Comparison of ENCODE assay signal across 21 cellular contexts in genomic region chr17:67571478-67571877, GRCh38.
A peak's percentile ranks its signal among the peaks of the same experiment; 100 is the strongest.
DNase-seq lines count a peak whose midpoint lies in the region; ATAC-seq lines count a peak whose summit lies in the region.
"Had no signal": no experiment of that assay in that cellular context is flagged by ENCODE, and none has a peak within 500 bp of the region (broad histone marks: within the 10 kb centered on the region; RNA-seq: fewer than 3 reads in every experiment).

No MANE protein-coding gene starts in this region.

- no peak overlapping the region for H3K27ac ChIP-seq in neuronal stem cell (replicated peaks; ENCODE audit: low read length)
- H3K27ac ChIP-seq: 22Rv1, GM23248 had no signal

- no peak overlapping the region for H2AFZ ChIP-seq in neuronal stem cell (ENCODE audit: low read length)
- H2AFZ ChIP-seq: GM23248 had no signal

- intact Hi-C loops in dendritic cell treated with granulocyte-macrophage colony-stimulating factor and Interleukin-4, amounts not matched to agents 40 ng/mL and 50 ng/mL, for 4 days (cut with micrococcal nuclease), result no loop called here

- no peak for ATAC-seq in stimulated activated effector memory CD8-positive, alpha-beta T cell treated with anti-CD3 and anti-CD28 coated beads, Interleukin-12 subunit alpha, Interleukin-12 subunit beta, amount 100 ng/mL, for 72 hours
- ATAC-seq in activated CD4-positive, CD25-positive, alpha-beta regulatory T cell treated with anti-CD3 and anti-CD28 coated beads, Interleukin-2, amount 50 U/mL, for 24 hours, result no peak
- no peak for ATAC-seq in GM19035 (IDR thresholded peaks at IDR 0.05; ENCODE audit: unreplicated experiment)

- no peak overlapping the region for H2BK15ac ChIP-seq in neuronal stem cell (ENCODE audit: low read length)

- no peaks in the 10 kb centered on the region for H3K79me1 ChIP-seq in neuronal stem cell (ENCODE audit: low read depth, low read length)

- no peak overlapping the region for H2BK120ac ChIP-seq in neuronal stem cell (ENCODE audit: low read depth, low read length)

- H4K91ac ChIP-seq in neuronal stem cell (ENCODE audit: low read depth, low read length, poor library complexity), result no peak overlapping the region

- DNase-seq in activated CD8-positive, alpha-beta memory T cell treated with anti-CD3 and anti-CD28 coated beads for 24 hours, result peak; percentile 26
- no peak for DNase-seq in activated CD8-positive, alpha-beta memory T cell treated with anti-CD3 and anti-CD28 coated beads, Interleukin-2, amount 50 U/mL, for 4 hours
- DNase-seq in MV-4-11 (lab: John Stamatoyannopoulos, UW) (peak; percentile 30), neuronal stem cell (ENCODE audit: low spot score) (no peak)
- DNase-seq in stimulated activated effector memory CD8-positive, alpha-beta T cell treated with anti-CD3 and anti-CD28 coated beads, Interleukin-12 subunit alpha, Interleukin-12 subunit beta, amount 100 ng/mL, for 72 hours (ENCODE audit: low spot score in 2 of 2), result no peak
- DNase-seq: BE2C; GF-D8; GM23248; HCEC 1CT; NCI-H1417 treated with DMSO at 0.1 percent for 48 hours; NCI-H2029; NCI-H2171; NCI-H446; NCI-H69; NK-92 treated with Interleukin-12 subunit alpha and Interleukin-12 subunit beta, amount 100 ng/mL, for 24 hours; RPMI8226; SIG-M5 had no signal

- WGBS in neuronal stem cell (ENCODE audit: extremely low coverage in 2 of 2, insufficient read length in 2 of 2, insufficient replicate concordance in 1 of 2), 2 donors, result no CpG with 5 or more reads among the region's 6 CpGs

- no peaks in the 10 kb centered on the region for H3K9me3 ChIP-seq in neuronal stem cell (replicated peaks in 1 of 2; ENCODE audit: control insufficient read depth in 2 of 2, insufficient read depth in 1 of 2, low read depth in 1 of 2, low read length in 2 of 2)
- H3K9me3 ChIP-seq: BE2C had no signal

- no peak overlapping the region for H3K18ac ChIP-seq in neuronal stem cell (ENCODE audit: low read length)

- H3K36me3 Mint-ChIP-seq in dendritic cell treated with granulocyte-macrophage colony-stimulating factor and Interleukin-4, amounts not matched to agents 40 ng/mL and 50 ng/mL, for 4 days (ENCODE audit: low read depth), result peaks cover 11% of the 10 kb centered on the region
- peaks cover 18% of the 10 kb centered on the region for H3K36me3 Mint-ChIP-seq in stimulated activated effector memory CD8-positive, alpha-beta T cell treated with anti-CD3 and anti-CD28 coated beads, Interleukin-12 subunit alpha, Interleukin-12 subunit beta, amount 100 ng/mL, for 72 hours

- no peaks in the 10 kb centered on the region for H3K27me3 ChIP-seq in neuronal stem cell (ENCODE audit: control insufficient read depth in 3 of 3, insufficient read depth in 3 of 3, low read depth in 1 of 3, low read length in 3 of 3)
- H3K27me3 ChIP-seq: BE2C had no signal

- no peak overlapping the region for H3K9ac ChIP-seq in neuronal stem cell (ENCODE audit: low read depth, low read length, poor library complexity)
- H3K9ac ChIP-seq: GM23248 had no signal

- H3K4ac ChIP-seq in neuronal stem cell (ENCODE audit: low read length), result no peak overlapping the region

- no peak overlapping the region for H2BK5ac ChIP-seq in neuronal stem cell (ENCODE audit: low read length)

- H3K4me2 ChIP-seq in neuronal stem cell (ENCODE audit: insufficient read depth, low read length, poor library complexity, severe bottlenecking), result no peak overlapping the region

- no peaks in the 10 kb centered on the region for H3K36me3 ChIP-seq in neuronal stem cell (replicated peaks in 1 of 2; ENCODE audit: control insufficient read depth in 2 of 2, insufficient read depth in 2 of 2, low read length in 2 of 2)
- H3K36me3 ChIP-seq: BE2C had no signal

- peak overlapping the region; percentile 11 for H3K4me3 Mint-ChIP-seq in dendritic cell treated with granulocyte-macrophage colony-stimulating factor and Interleukin-4, amounts not matched to agents 40 ng/mL and 50 ng/mL, for 4 days
- no peak overlapping the region for H3K4me3 Mint-ChIP-seq in stimulated activated effector memory CD8-positive, alpha-beta T cell treated with anti-CD3 and anti-CD28 coated beads, Interleukin-12 subunit alpha, Interleukin-12 subunit beta, amount 100 ng/mL, for 72 hours

- no peak overlapping the region for H2BK12ac ChIP-seq in neuronal stem cell (ENCODE audit: low read length)

- no peak overlapping the region for H3K14ac ChIP-seq in neuronal stem cell (ENCODE audit: low read length)

- no peak overlapping the region for H4K8ac ChIP-seq in neuronal stem cell (ENCODE audit: low read depth, low read length)

- no peak overlapping the region for H2AK5ac ChIP-seq in neuronal stem cell (ENCODE audit: low read depth, low read length)

- H3K4me3 ChIP-seq in neuronal stem cell (ENCODE audit: low read length in 2 of 2), result no peak overlapping the region
- H3K4me3 ChIP-seq: GM23248 had no signal

- H3K27ac Mint-ChIP-seq in dendritic cell treated with granulocyte-macrophage colony-stimulating factor and Interleukin-4, amounts not matched to agents 40 ng/mL and 50 ng/mL, for 4 days, result peak overlapping the region; percentile 84
- peak overlapping the region; percentile 57 for H3K27ac Mint-ChIP-seq in stimulated activated effector memory CD8-positive, alpha-beta T cell treated with anti-CD3 and anti-CD28 coated beads, Interleukin-12 subunit alpha, Interleukin-12 subunit beta, amount 100 ng/mL, for 72 hours

- H3K27me3 Mint-ChIP-seq in dendritic cell treated with granulocyte-macrophage colony-stimulating factor and Interleukin-4, amounts not matched to agents 40 ng/mL and 50 ng/mL, for 4 days, result peaks cover 5% of the 10 kb centered on the region

- peaks cover 2 to 20% of the 10 kb centered on the region in 2 donors for H3K4me1 ChIP-seq in neuronal stem cell (ENCODE audit: control insufficient read depth in 2 of 2, insufficient read depth in 1 of 2, low read depth in 1 of 2, low read length in 2 of 2)

- no peak overlapping the region for H3K23ac ChIP-seq in neuronal stem cell (ENCODE audit: low read depth, low read length, poor library complexity)

- peaks cover 69% of the 10 kb centered on the region for H3K4me1 Mint-ChIP-seq in dendritic cell treated with granulocyte-macrophage colony-stimulating factor and Interleukin-4, amounts not matched to agents 40 ng/mL and 50 ng/mL, for 4 days (ENCODE audit: low read depth)
- peaks cover 25% of the 10 kb centered on the region for H3K4me1 Mint-ChIP-seq in stimulated activated effector memory CD8-positive, alpha-beta T cell treated with anti-CD3 and anti-CD28 coated beads, Interleukin-12 subunit alpha, Interleukin-12 subunit beta, amount 100 ng/mL, for 72 hours

- H3K9me3 Mint-ChIP-seq in dendritic cell treated with granulocyte-macrophage colony-stimulating factor and Interleukin-4, amounts not matched to agents 40 ng/mL and 50 ng/mL, for 4 days, result no peaks in the 10 kb centered on the region
- no peaks in the 10 kb centered on the region for H3K9me3 Mint-ChIP-seq in stimulated activated effector memory CD8-positive, alpha-beta T cell treated with anti-CD3 and anti-CD28 coated beads, Interleukin-12 subunit alpha, Interleukin-12 subunit beta, amount 100 ng/mL, for 72 hours

Comparison
In these comparisons a context has a peak if more than half of its experiments do, and no peak if none do; other contexts are left out.
1. DNase-seq: peak in activated CD8-positive, alpha-beta memory T cell treated with anti-CD3 and anti-CD28 coated beads for 24 hours (single experiment) and MV-4-11 (single experiment); none in activated CD8-positive, alpha-beta memory T cell treated with anti-CD3 and anti-CD28 coated beads, Interleukin-2, amount 50 U/mL, for 4 hours (single experiment), stimulated activated effector memory CD8-positive, alpha-beta T cell treated with anti-CD3 and anti-CD28 coated beads, Interleukin-12 subunit alpha, Interleukin-12 subunit beta, amount 100 ng/mL, for 72 hours (0 of 2) and neuronal stem cell (single experiment).